ENCODE assay signal across 1 cellular context in genomic region chr17:44308320-44308818, GRCh38.
TF ChIP-seq lines count a peak whose summit lies in the region.

Gene RUNDC3A (plus strand): TSS chr17:44308601. CDS start chr17:44308833, 232 bp downstream.

TF ChIP-seq in K562, 482 proteins besides CTCF, POLR2A, EP300 and RAD21 (continued from another document and continues in another):
- TF ChIP-seq ZNF512 (tag; IDR thresholded peaks at IDR 0.05) (no peak), ZNF584 (CRISPR knock-in tag; IDR thresholded peaks at IDR 0.05; ENCODE audit: low read depth) (no peak), GATA2 (CRISPR knock-in tag; IDR thresholded peaks at IDR 0.05) (no peak), ZNF12 (CRISPR knock-in tag; IDR thresholded peaks at IDR 0.05) (no peak), NR0B1 (IDR thresholded peaks at IDR 0.05; ENCODE audit: partially characterized antibody) (no peak), ZNF583 (CRISPR knock-in tag; IDR thresholded peaks at IDR 0.05) (no peak), ZC3H8 (IDR thresholded peaks at IDR 0.05) (no peak), PHTF2 (CRISPR knock-in tag; IDR thresholded peaks at IDR 0.05) (no peak), TCFL5 (CRISPR knock-in tag; conservative IDR thresholded peaks at IDR 0.05) (no peak), SMARCB1 (IDR thresholded peaks at IDR 0.05; ENCODE audit: insufficient read length, low read depth) (no peak), USF1 (CRISPR knock-in tag; IDR thresholded peaks at IDR 0.05) (no peak), CHAMP1 (IDR thresholded peaks at IDR 0.05) (no peak), ZNF274 (IDR thresholded peaks at IDR 0.05; ENCODE audit: borderline replicate concordance, low read depth, low read length) (no peak), MCM5 (IDR thresholded peaks at IDR 0.05; ENCODE audit: low read depth) (no peak), ARID1B (IDR thresholded peaks at IDR 0.05) (no peak), EP400 (IDR thresholded peaks at IDR 0.05) (no peak), NFXL1 (CRISPR knock-in tag; IDR thresholded peaks at IDR 0.05) (no peak), TAF1 (IDR thresholded peaks at IDR 0.05; ENCODE audit: control insufficient read depth, extremely low read depth, insufficient read depth, low read length, severe bottlenecking) (no peak), ZNF384 (IDR thresholded peaks at IDR 0.05; ENCODE audit: low read depth, low read length) (no peak), BACH1 (tag; IDR thresholded peaks at IDR 0.05) (no peak), TCF15 (CRISPR knock-in tag; IDR thresholded peaks at IDR 0.05) (no peak), ZNF239 (CRISPR knock-in tag; IDR thresholded peaks at IDR 0.05) (no peak), SMARCA5 (IDR thresholded peaks at IDR 0.05) (no peak), E2F4 (CRISPR knock-in tag; IDR thresholded peaks at IDR 0.05; ENCODE audit: low read depth) (no peak), TEAD4 (IDR thresholded peaks at IDR 0.05; ENCODE audit: low read length) (no peak), TEAD4 (CRISPR knock-in tag; IDR thresholded peaks at IDR 0.05; ENCODE audit: borderline replicate concordance) (no peak), EZH2 (IDR thresholded peaks at IDR 0.05; ENCODE audit: borderline replicate concordance, low read depth, low read length) (no peak), MTA2 (IDR thresholded peaks at IDR 0.05; ENCODE audit: low read depth) (no peak), ZNF76 (CRISPR knock-in tag; IDR thresholded peaks at IDR 0.05; ENCODE audit: borderline replicate concordance) (no peak), THAP12 (CRISPR knock-in tag; IDR thresholded peaks at IDR 0.05) (no peak), MTA1 (IDR thresholded peaks at IDR 0.05; ENCODE audit: borderline replicate concordance) (no peak), HDAC8 (tag; IDR thresholded peaks at IDR 0.05) (no peak), FOXJ2 (tag; IDR thresholded peaks at IDR 0.05) (no peak), PREB (CRISPR knock-in tag; IDR thresholded peaks at IDR 0.05) (no peak), HNRNPK (IDR thresholded peaks at IDR 0.05; ENCODE audit: low read depth, low read length, poor library complexity, severe bottlenecking) (no peak), PHF20 (IDR thresholded peaks at IDR 0.05; ENCODE audit: partially characterized antibody) (no peak), EGR1 (conservative IDR thresholded peaks at IDR 0.05) (peak; percentile 84), ZFP36 (IDR thresholded peaks at IDR 0.05; ENCODE audit: low read depth, low read length, partially characterized antibody) (no peak), ZBTB26 (CRISPR knock-in tag; IDR thresholded peaks at IDR 0.05) (no peak), KDM1A (IDR thresholded peaks at IDR 0.05) (no peak), RBM34 (IDR thresholded peaks at IDR 0.05; ENCODE audit: borderline replicate concordance, insufficient read depth, low read length) (no peak), ZNF586 (CRISPR knock-in tag; conservative IDR thresholded peaks at IDR 0.05) (no peak), EHMT2 (IDR thresholded peaks at IDR 0.05) (peak; percentile 97), XRCC3 (IDR thresholded peaks at IDR 0.05) (no peak), FOXA3 (CRISPR knock-in tag; conservative IDR thresholded peaks at IDR 0.05 in 1 of 2, IDR thresholded peaks at IDR 0.05 in 1 of 2) (0 out of 4 replicates have a peak, but pooled peaks of 1 of the 2 experiments have one; percentile 37), HDAC1 (IDR thresholded peaks at IDR 0.05) (peak in 1 of 2 experiments; percentile 45; a peak in 1 of 4 replicates), STAT5B (CRISPR knock-in tag; IDR thresholded peaks at IDR 0.05) (no peak), DEAF1 (CRISPR knock-in tag; IDR thresholded peaks at IDR 0.05) (no peak), NR4A1 (CRISPR knock-in tag; IDR thresholded peaks at IDR 0.05) (no peak), NR4A1 (tag; IDR thresholded peaks at IDR 0.05) (no peak), KLF6 (CRISPR knock-in tag; IDR thresholded peaks at IDR 0.05; ENCODE audit: borderline replicate concordance) (no peak), ZNF398 (CRISPR knock-in tag; IDR thresholded peaks at IDR 0.05) (no peak), ZNF436 (CRISPR knock-in tag; IDR thresholded peaks at IDR 0.05) (no peak), CEBPG (CRISPR knock-in tag; IDR thresholded peaks at IDR 0.05) (no peak), CEBPG (tag; conservative IDR thresholded peaks at IDR 0.05 in 1 of 2, IDR thresholded peaks at IDR 0.05 in 1 of 2) (no peak), IFI16 (CRISPR knock-in tag; IDR thresholded peaks at IDR 0.05) (no peak), TAF7 (tag; IDR thresholded peaks at IDR 0.05) (no peak), ATF1 (CRISPR knock-in tag; IDR thresholded peaks at IDR 0.05) (peak; percentile 64), ATF1 (tag; IDR thresholded peaks at IDR 0.05) (peak; percentile 91), MAZ (CRISPR knock-in tag; conservative IDR thresholded peaks at IDR 0.05 in 1 of 2, IDR thresholded peaks at IDR 0.05 in 1 of 2) (peak; percentile 79 to 94), ZNF282 (CRISPR knock-in tag; IDR thresholded peaks at IDR 0.05) (no peak), SMARCE1 (IDR thresholded peaks at IDR 0.05) (no peak), SMAD4 (CRISPR knock-in tag; conservative IDR thresholded peaks at IDR 0.05) (no peak)
